34 cellular contexts compared by ENCODE assay signal in the genomic region with DNA sequence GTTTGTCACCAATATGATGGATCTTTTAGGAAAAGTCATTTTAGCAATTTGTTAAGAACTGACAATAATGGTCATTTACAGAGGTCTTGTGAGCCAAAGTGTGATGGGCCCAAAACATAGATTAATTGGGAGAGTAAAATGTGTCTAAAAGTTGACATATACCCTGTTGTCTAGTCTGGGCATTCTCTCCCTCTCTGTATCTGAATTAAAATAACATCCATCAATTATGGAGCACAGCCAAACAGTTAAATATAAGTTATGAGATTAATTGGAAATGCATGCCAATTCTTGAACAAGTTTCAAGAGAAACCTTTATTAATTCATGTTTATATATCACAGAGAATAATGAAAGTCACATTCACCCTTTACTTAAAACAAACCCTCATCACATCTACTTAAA. TPM values are rescaled to one million over a fixed set of nuclear protein-coding genes. Genes with fewer than 3 reads are reported as not detected.
"Had no signal": no experiment of that assay in that cellular context is flagged by ENCODE, and none has a peak within 500 bp of the region (broad histone marks: within the 10 kb centered on the region; RNA-seq: fewer than 3 reads in every experiment).

No MANE protein-coding gene starts in this region.

- H3K27me3 Mint-ChIP-seq: dendritic cell treated with granulocyte-macrophage colony-stimulating factor and Interleukin-4, amounts not matched to agents 40 ng/mL and 50 ng/mL, for 4 days had no signal

- H3K4me3 Mint-ChIP-seq: dendritic cell treated with granulocyte-macrophage colony-stimulating factor and Interleukin-4, amounts not matched to agents 40 ng/mL and 50 ng/mL, for 4 days; effector memory CD8-positive, alpha-beta T cell; endodermal cell had no signal

- H3K9me3 ChIP-seq: colonic mucosa, esophagus muscularis mucosa, esophagus squamous epithelium, gastrocnemius medialis, gastroesophageal sphincter, heart left ventricle, heart right ventricle had no signal

- H2AFZ ChIP-seq: hepatocyte had no signal

- H3K79me2 ChIP-seq: hepatocyte had no signal

- H3K4me1 Mint-ChIP-seq: endodermal cell had no signal

- H3K4me2 ChIP-seq: hepatocyte had no signal

- H3K27me3 ChIP-seq: colonic mucosa, dorsolateral prefrontal cortex, esophagus muscularis mucosa, esophagus squamous epithelium, foreskin keratinocyte, gastrocnemius medialis, gastroesophageal sphincter, heart left ventricle, heart right ventricle, hepatocyte had no signal

- DNase-seq: colonic mucosa; cortex of kidney; dermis blood vessel endothelial cell; dorsolateral prefrontal cortex; effector CD4-positive, alpha-beta T cell; effector CD8-positive, alpha-beta T cell; effector memory CD8-positive, alpha-beta T cell; endodermal cell; erythroblast; esophagus squamous epithelium; foreskin fibroblast; foreskin keratinocyte; foreskin melanocyte; gastrocnemius medialis; glutamatergic neuron; head of caudate nucleus; heart left ventricle; heart right ventricle had no signal

- ATAC-seq: effector memory CD8-positive, alpha-beta T cell; esophagus mucosa; foreskin keratinocyte; gastrocnemius medialis; gastroesophageal sphincter; heart left ventricle; heart right ventricle had no signal

- H3K4me1 ChIP-seq: colonic mucosa, esophagus squamous epithelium, foreskin keratinocyte, gastrocnemius medialis, heart left ventricle, heart right ventricle had no signal

- H3K9me3 Mint-ChIP-seq: dendritic cell treated with granulocyte-macrophage colony-stimulating factor and Interleukin-4, amounts not matched to agents 40 ng/mL and 50 ng/mL, for 4 days; effector memory CD8-positive, alpha-beta T cell; endodermal cell had no signal

- H3K27ac Mint-ChIP-seq: dendritic cell treated with granulocyte-macrophage colony-stimulating factor and Interleukin-4, amounts not matched to agents 40 ng/mL and 50 ng/mL, for 4 days; effector memory CD8-positive, alpha-beta T cell; endodermal cell had no signal

- H3K4me3 ChIP-seq: colonic mucosa, coronary artery, dorsolateral prefrontal cortex, esophagus muscularis mucosa, esophagus squamous epithelium, gastrocnemius medialis, gastroesophageal sphincter, heart left ventricle, heart right ventricle, hepatocyte had no signal

- H3K27ac ChIP-seq: colonic mucosa, coronary artery, dorsolateral prefrontal cortex, epithelial cell of prostate, esophagus muscularis mucosa, esophagus squamous epithelium, foreskin keratinocyte, gastrocnemius medialis, gastroesophageal sphincter, heart left ventricle, heart right ventricle, hepatocyte had no signal

- FAIRE-seq: colon, endometrium, endothelial cell of umbilical vein, frontal cortex had no signal

- H3K36me3 ChIP-seq: colonic mucosa, esophagus muscularis mucosa, esophagus squamous epithelium, gastrocnemius medialis, gastroesophageal sphincter, heart left ventricle, heart right ventricle had no signal

RNA-seq across cellular contexts. Expression of a gene that starts 13.6 kb away (rescaled TPM):
- total RNA-seq: colonic mucosa, dermis blood vessel endothelial cell, dermis microvascular lymphatic vessel endothelial cell, endothelial cell of umbilical vein, epithelial cell of proximal tubule, fibroblast of lung, fibroblast of villous mesenchyme, foreskin keratinocyte, frontal cortex, gastrocnemius medialis, glomerular endothelial cell, hepatocyte had no signal
- polyA plus RNA-seq: endothelial cell of umbilical vein, fibroblast of lung, foreskin keratinocyte, heart right ventricle had no signal
